Comparison of ENCODE assay signal across 9 cellular contexts in the genomic region with DNA sequence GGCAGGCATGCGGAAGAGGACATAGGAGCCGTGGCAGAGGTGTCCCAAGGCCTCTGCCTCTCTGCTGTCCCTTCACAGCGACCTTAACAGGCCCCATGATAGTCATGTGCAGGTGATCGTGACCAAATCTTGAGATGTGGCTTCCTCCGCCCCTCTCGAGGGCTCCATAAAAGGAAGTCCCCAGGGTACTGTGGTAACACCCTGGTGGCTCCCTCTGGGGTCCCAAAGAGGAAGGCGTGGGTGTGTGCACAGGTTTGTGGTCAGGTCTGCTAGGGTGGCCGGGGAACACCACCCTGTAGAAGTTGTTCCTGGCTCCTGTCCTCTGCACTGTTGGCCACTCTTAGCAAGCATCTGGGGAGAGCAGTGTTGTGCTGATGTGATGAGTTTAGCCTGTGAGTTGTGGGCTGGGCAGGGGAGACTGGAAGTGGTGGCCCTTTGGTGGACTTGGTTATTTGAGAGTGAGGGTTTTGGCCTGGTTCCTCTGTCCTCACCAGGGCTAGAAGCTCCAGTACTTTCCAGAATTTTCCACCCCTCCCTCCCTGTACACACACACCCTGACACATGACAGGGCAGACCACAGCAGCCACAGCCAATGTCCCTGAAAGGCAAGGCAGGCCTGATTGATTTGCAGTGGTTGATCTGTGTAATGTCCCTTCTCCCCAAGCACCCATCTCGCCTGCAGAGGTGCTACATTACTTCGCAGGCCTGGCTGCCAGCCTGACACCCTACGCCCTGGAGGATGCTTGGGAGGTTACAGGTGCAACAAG.
A peak's percentile ranks its signal among the peaks of the same experiment; 100 is the strongest.
DNase-seq lines count a peak whose midpoint lies in the region; ATAC-seq and TF ChIP-seq lines count a peak whose summit lies in the region.
"Had no signal": no experiment of that assay in that cellular context is flagged by ENCODE, and none has a peak within 500 bp of the region (broad histone marks: within the 10 kb centered on the region; RNA-seq: fewer than 3 reads in every experiment).

No MANE protein-coding gene starts in this region.

- BruUV-seq in OCI-LY7 (replicated peaks; lab: Mats Ljungman, UMichigan), result no TSS peak

- H3K27ac ChIP-seq in OCI-LY7 (ENCODE audit: low read depth, low read length, poor library complexity, severe bottlenecking) (no peak overlapping the region), brain microvascular endothelial cell (no peak overlapping the region)
- H3K27ac ChIP-seq: 22Rv1 had no signal

- H3K4me1 ChIP-seq in OCI-LY7 (ENCODE audit: insufficient read depth, low read length, poor library complexity, severe bottlenecking), result peaks cover 50% of the 10 kb centered on the region

- CTCF ChIA-PET in OCI-LY7 (lab: Charles Lee; ENCODE audit: unreplicated experiment), result no interaction called here

- peaks cover 5% of the 10 kb centered on the region; the same call in 1 of the 2 replicates for H3K9me3 ChIP-seq in OCI-LY7 (ENCODE audit: low read length)

- H3K4me3 ChIP-seq in OCI-LY7 (ENCODE audit: low read depth, low read length, poor library complexity, severe bottlenecking) (peak overlapping the region; percentile 40), brain microvascular endothelial cell (ENCODE audit: low read depth, low read length) (no peak overlapping the region)

- no peaks in the 10 kb centered on the region for H3K9me2 ChIP-seq in OCI-LY7 (ENCODE audit: insufficient read depth, low read length)

- no peaks in the 10 kb centered on the region for H4K20me1 ChIP-seq in OCI-LY7 (ENCODE audit: insufficient read depth, low read length)

- peak; percentile 90 for ATAC-seq in HG02798 (IDR thresholded peaks at IDR 0.05; ENCODE audit: poor library complexity, unreplicated experiment)

- no peak overlapping the region for H2AFZ ChIP-seq in OCI-LY7 (ENCODE audit: low read length)

- no peaks in the 10 kb centered on the region for H3K27me3 ChIP-seq in brain microvascular endothelial cell (replicated peaks)

- H3K36me3 ChIP-seq in OCI-LY7 (ENCODE audit: insufficient read depth, low read length) (peaks cover 2% of the 10 kb centered on the region; the same call in 1 of the 2 replicates), brain microvascular endothelial cell (replicated peaks) (no peaks in the 10 kb centered on the region)

- POLR2A ChIA-PET in OCI-LY7 (lab: Charles Lee), result no interaction called here

- intact Hi-C loops in OCI-LY7 (cut with micrococcal nuclease; ENCODE audit: unreplicated experiment), result no loop called here

- no peak for TF ChIP-seq CTCF in OCI-LY7 (conservative IDR thresholded peaks at IDR 0.05; ENCODE audit: low read length)
- no peak for TF ChIP-seq CTCF in brain microvascular endothelial cell (IDR thresholded peaks at IDR 0.05; ENCODE audit: low read depth, low read length, missing control alignments)

- in situ Hi-C loops in brain microvascular endothelial cell (cut with HindIII; ENCODE audit: low pct_ligation_motif_present, low sequenced_read_pairs), result no loop called here

- H3K4me2 ChIP-seq in OCI-LY7 (ENCODE audit: low read length), result peak overlapping the region; percentile 66

- DNase-seq in NCI-H1436 (lab: John Stamatoyannopoulos, UW) (peak; percentile 46), NCI-H1436 treated with DMSO at 0.1 percent for 48 hours (lab: John Stamatoyannopoulos, UW) (no peak), OCI-LY7 (ENCODE audit: low spot score) (peak; percentile 85), hepatic stellate cell (ENCODE audit: low spot score) (no peak), HuH-7.5 (ENCODE audit: low spot score) (no peak), brain microvascular endothelial cell (no peak)
- DNase-seq in stimulated activated CD8-positive, alpha-beta memory T cell treated with anti-CD3 and anti-CD28 coated beads, Interleukin-2, amount 100 ng/mL, for 48 hours (ENCODE audit: low read depth in 2 of 2), result peak; percentile 24 to 50

- H3K79me2 ChIP-seq in OCI-LY7 (ENCODE audit: insufficient read depth, low read depth, low read length), result no peaks in the 10 kb centered on the region

Comparison
In these comparisons a context has a peak if more than half of its experiments do, and no peak if none do; other contexts are left out.
1. DNase-seq: peak in NCI-H1436 (single experiment), OCI-LY7 (single experiment) and stimulated activated CD8-positive, alpha-beta memory T cell treated with anti-CD3 and anti-CD28 coated beads, Interleukin-2, amount 100 ng/mL, for 48 hours (2 of 2); none in NCI-H1436 treated with DMSO at 0.1 percent for 48 hours (single experiment), hepatic stellate cell (single experiment), HuH-7.5 (single experiment) and brain microvascular endothelial cell (single experiment).